ENCODE assay signal across 10 cellular contexts in the genomic region with DNA sequence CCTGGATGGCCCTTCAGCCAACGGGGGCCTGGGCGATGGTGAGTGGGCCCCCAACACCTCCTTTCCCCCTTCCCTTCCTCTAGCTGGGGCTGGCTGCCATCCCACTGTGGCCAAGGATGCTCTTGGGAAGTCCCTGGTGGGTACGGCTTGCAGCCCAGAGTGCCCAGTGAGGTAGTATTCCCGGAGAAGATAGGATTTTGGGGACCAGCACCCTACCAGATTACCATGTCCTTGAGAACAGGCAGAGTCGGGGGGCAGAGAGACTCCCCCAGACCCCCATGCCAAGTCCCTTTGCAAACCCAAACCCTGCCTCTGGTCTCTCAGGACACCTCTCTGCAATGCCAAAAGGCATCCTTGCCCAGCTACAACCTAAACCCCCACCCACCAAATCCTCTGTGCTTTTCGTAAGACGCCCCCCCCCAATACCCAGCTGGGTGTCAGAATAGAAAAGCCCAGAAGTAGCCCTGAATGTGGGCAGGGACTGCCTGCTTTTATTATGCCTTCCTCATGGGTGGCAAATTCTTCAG. TPM values are rescaled to one million over a fixed set of nuclear protein-coding genes. Genes with fewer than 3 reads are reported as not detected.
A peak's percentile ranks its signal among the peaks of the same experiment; 100 is the strongest.
DNase-seq lines count a peak whose midpoint lies in the region; ATAC-seq and TF ChIP-seq lines count a peak whose summit lies in the region.
"Had no signal": no experiment of that assay in that cellular context is flagged by ENCODE, and none has a peak within 500 bp of the region (broad histone marks: within the 10 kb centered on the region; RNA-seq: fewer than 3 reads in every experiment).

No MANE protein-coding gene starts in this region.

- no peak for TF ChIP-seq EP300 in sigmoid colon (IDR thresholded peaks at IDR 0.05)

- WGBS in hepatocyte (ENCODE audit: low lambda C conversion rate, missing lambda C conversion rate): 74% methylated on average over 6 of the region's 7 CpGs
- WGBS in sigmoid colon, 2 donors: 9 to 31% methylated on average over 7 of the region's 7 CpGs

- no peak for ATAC-seq in HG03565 (IDR thresholded peaks at IDR 0.05; ENCODE audit: unreplicated experiment)
- no peak for ATAC-seq in HG02763 (IDR thresholded peaks at IDR 0.05; ENCODE audit: unreplicated experiment)
- ATAC-seq in GM18858 (IDR thresholded peaks at IDR 0.05; ENCODE audit: unreplicated experiment): no peak
- ATAC-seq: stimulated activated naive CD8-positive, alpha-beta T cell treated with anti-CD3 and anti-CD28 coated beads, Interleukin-15, amount 100 ng/mL, for 72 hours had no signal

- H3K4me2 ChIP-seq in hepatocyte: peak overlapping the region; percentile 94

- H3K27me3 ChIP-seq in ascending aorta: no peaks in the 10 kb centered on the region
- H3K27me3 ChIP-seq in hepatocyte: no peaks in the 10 kb centered on the region
- no peaks in the 10 kb centered on the region for H3K27me3 ChIP-seq in sigmoid colon

- DNase-seq in GM10266 (ENCODE audit: extremely low spot score) (peak; percentile 30), ascending aorta (ENCODE audit: low spot score in 2 of 2) (no peak), hepatocyte (ENCODE audit: low spot score) (no peak), sigmoid colon (no peak), NCI-H226 (no peak)
- DNase-seq: stimulated activated naive CD8-positive, alpha-beta T cell treated with anti-CD3 and anti-CD28 coated beads, Interleukin-15, amount 100 ng/mL, for 72 hours had no signal

- H3K27ac ChIP-seq in ascending aorta: peak overlapping the region; percentile 90 to 97
- H3K27ac ChIP-seq in hepatocyte: peak overlapping the region; percentile 99
- peak overlapping the region; percentile 87 to 97 (median 91) for H3K27ac ChIP-seq in sigmoid colon

- H3K9me3 ChIP-seq in ascending aorta (no peaks in the 10 kb centered on the region), hepatocyte (ENCODE audit: low read depth) (no peaks in the 10 kb centered on the region), sigmoid colon (no peaks in the 10 kb centered on the region)
- H3K9me3 ChIP-seq: HAP-1 had no signal

- TF ChIP-seq POLR2A in sigmoid colon (IDR thresholded peaks at IDR 0.05): peak in 1 of 2 donors; percentile 45

- intact Hi-C loops in ascending aorta (cut with DNase I): loop anchor here (2.0 to 5.0 kb wide), 3 partner anchors 16 to 189 kb away; no protein-coding TSS in a partner anchor
- intact Hi-C loops in sigmoid colon (cut with DNase I): loop anchor here (2.0 to 5.0 kb wide), 2 partner anchors 48 to 1551 kb away; a partner anchor contains a TSS

- H3K4me3 ChIP-seq in ascending aorta (peak overlapping the region; percentile 65 to 72), hepatocyte (peak overlapping the region; percentile 19), sigmoid colon (peak overlapping the region; percentile 58 to 70 (median 65))
- H3K4me3 ChIP-seq: HAP-1 had no signal

- H3K79me2 ChIP-seq in hepatocyte: peaks cover 33% of the 10 kb centered on the region

- H3K36me3 ChIP-seq in ascending aorta: peaks cover 2 to 6% of the 10 kb centered on the region in 2 donors
- H3K36me3 ChIP-seq in hepatocyte (replicated peaks; ENCODE audit: insufficient read depth, low read depth): no peaks in the 10 kb centered on the region
- peaks cover 0 to 5% (median under 1%) of the 10 kb centered on the region in 4 donors for H3K36me3 ChIP-seq in sigmoid colon
- H3K36me3 ChIP-seq: HAP-1 had no signal

- no peaks in the 10 kb centered on the region for H4K20me1 ChIP-seq in hepatocyte (ENCODE audit: insufficient read depth, poor library complexity, severe bottlenecking)

- no peak for TF ChIP-seq CTCF in GM10266 (IDR thresholded peaks at IDR 0.05; ENCODE audit: control insufficient read depth, insufficient read depth, low read depth, missing control alignments)
- peak in 1 of 3 experiments; percentile 20 for TF ChIP-seq CTCF in ascending aorta (IDR thresholded peaks at IDR 0.05)
- TF ChIP-seq CTCF in hepatocyte (IDR thresholded peaks at IDR 0.05; ENCODE audit: poor library complexity): no peak
- TF ChIP-seq CTCF in sigmoid colon (IDR thresholded peaks at IDR 0.05): no peak

- H3K9me2 ChIP-seq in hepatocyte (replicated peaks; ENCODE audit: insufficient read depth): no peaks in the 10 kb centered on the region

- H3K4me1 ChIP-seq in ascending aorta (peaks cover 21 to 58% of the 10 kb centered on the region in 2 donors), hepatocyte (ENCODE audit: insufficient read depth) (peaks cover 63% of the 10 kb centered on the region), sigmoid colon (peaks cover 0 to 64% (median 54%) of the 10 kb centered on the region in 4 donors)

- no peak overlapping the region for H2AFZ ChIP-seq in hepatocyte

RNA-seq across cellular contexts. Expression of a gene that starts 1.7 kb away (rescaled TPM):
- 591 TPM for total RNA-seq in ascending aorta
- 54.6 and 56.8 TPM in 2 replicates for total RNA-seq in hepatocyte
- polyA plus RNA-seq in hepatocyte: 145 and 149 TPM in 2 replicates
- 100 to 1,000 TPM in 2 of 4 donors, 10 to 100 TPM in 2; 63.0 to 310 (median 121) TPM for total RNA-seq in sigmoid colon
- 10 to 100 TPM in 1 of 3 donors, 1 to 10 TPM in 2; 1.8 to 26.6 (median 7.2) TPM for polyA plus RNA-seq in sigmoid colon

RNA-seq across cellular contexts. Expression of a gene that starts 48.3 kb away (rescaled TPM):
- total RNA-seq in ascending aorta (96.1 TPM), hepatocyte (48.6 and 51.2 TPM in 2 replicates), sigmoid colon (10 to 100 TPM; 37.1 to 61.5 (median 46.5) TPM)
- polyA plus RNA-seq in hepatocyte (67.6 and 68.8 TPM in 2 replicates), sigmoid colon (10 to 100 TPM; 27.6 to 62.3 (median 37.7) TPM)
